ENCODE assay signal across 9 cellular contexts in genomic region chr14:101475468-101476257, GRCh38.
A peak's percentile ranks its signal among the peaks of the same experiment; 100 is the strongest.
DNase-seq lines count a peak whose midpoint lies in the region; ATAC-seq, FAIRE-seq and TF ChIP-seq lines count a peak whose summit lies in the region.
"Had no signal": no experiment of that assay in that cellular context is flagged by ENCODE, and none has a peak within 500 bp of the region (broad histone marks: within the 10 kb centered on the region; RNA-seq: fewer than 3 reads in every experiment).

No MANE protein-coding gene starts in this region.

- TF ChIP-seq POLR2A in body of pancreas (IDR thresholded peaks at IDR 0.05) (peak in 2 of 3 donors; percentile 31 to 36), testis (IDR thresholded peaks at IDR 0.05) (no peak)

- WGBS in body of pancreas, 2 donors: 20 to 21% methylated on average over 14 to 24 of the region's 24 CpGs
- WGBS in testis, 2 donors: 42% methylated on average over 19 to 21 of the region's 24 CpGs

- TF ChIP-seq CTCF in body of pancreas (IDR thresholded peaks at IDR 0.05) (no peak), kidney (IDR thresholded peaks at IDR 0.05; ENCODE audit: borderline replicate concordance, extremely low read depth, insufficient read depth) (no peak), testis (IDR thresholded peaks at IDR 0.05) (no peak)

- no peaks in the 10 kb centered on the region for H3K27me3 ChIP-seq in body of pancreas
- no peaks in the 10 kb centered on the region for H3K27me3 ChIP-seq in testis

- H3K36me3 ChIP-seq in body of pancreas (replicated peaks in 1 of 2; ENCODE audit: insufficient read depth in 1 of 2, low read depth in 2 of 2) (no peaks in the 10 kb centered on the region), kidney (ENCODE audit: control insufficient read depth in 1 of 2, insufficient read depth in 2 of 2, low read length in 2 of 2) (no peaks in the 10 kb centered on the region), testis (ENCODE audit: low read depth, missing control alignments) (no peaks in the 10 kb centered on the region)

- no peaks in the 10 kb centered on the region for H3K9me3 ChIP-seq in body of pancreas
- H3K9me3 ChIP-seq in kidney (ENCODE audit: control insufficient read depth in 1 of 2, low read length in 2 of 2): no peaks in the 10 kb centered on the region
- no peaks in the 10 kb centered on the region for H3K9me3 ChIP-seq in testis

- H3K9ac ChIP-seq in kidney (ENCODE audit: low read length in 2 of 2): no peak overlapping the region

- H3K4me3 ChIP-seq in body of pancreas: no peak overlapping the region
- no peak overlapping the region for H3K4me3 ChIP-seq in kidney (ENCODE audit: low read length in 2 of 2)
- no peak overlapping the region for H3K4me3 ChIP-seq in testis

- FAIRE-seq in kidney (lab: Jason Lieb, UNC): no peak

- peaks cover 41% of the 10 kb centered on the region for H3K4me1 ChIP-seq in body of pancreas
- no peaks in the 10 kb centered on the region for H3K4me1 ChIP-seq in kidney (ENCODE audit: control insufficient read depth in 1 of 2, insufficient read depth in 1 of 2, low read depth in 1 of 2, low read length in 2 of 2)
- peaks cover 24% of the 10 kb centered on the region for H3K4me1 ChIP-seq in testis

- H3K27ac ChIP-seq in body of pancreas: peak overlapping the region; percentile 88 to 95 (median 91)
- H3K27ac ChIP-seq in kidney (ENCODE audit: low read depth in 2 of 2, low read length in 2 of 2): no peak overlapping the region
- H3K27ac ChIP-seq in testis: peak overlapping the region; percentile 83 to 86

- ATAC-seq in body of pancreas: peak; percentile 67
- ATAC-seq in GM18867 (IDR thresholded peaks at IDR 0.05; ENCODE audit: unreplicated experiment): no peak
- no peak for ATAC-seq in HG03520 (IDR thresholded peaks at IDR 0.05; ENCODE audit: unreplicated experiment)

- DNase-seq in HT1080 (ENCODE audit: low read depth): peak; percentile 44
- peak; percentile 49 to 75 (median 62) for DNase-seq in body of pancreas
- peak; percentile 49 for DNase-seq in kidney
- peak; percentile 61 for DNase-seq in testis
- DNase-seq in NCI-H146 (lab: John Stamatoyannopoulos, UW): no peak
- no peak for DNase-seq in NCI-H2107 treated with DMSO at 0.1 percent for 48 hours (lab: John Stamatoyannopoulos, UW; ENCODE audit: unreplicated experiment)
- DNase-seq: naive B cell had no signal

- intact Hi-C loops in body of pancreas (cut with DNase I) (no loop called here), kidney (cut with DNase I) (no loop called here), testis (cut with DNase I; ENCODE audit: low total_unique reads) (loop anchor here (10.0 kb wide), 1 partner anchor 111 kb away; no protein-coding TSS in a partner anchor)

Comparison
In these comparisons a context has a peak if more than half of its experiments do, and no peak if none do; other contexts are left out.
1. DNase-seq: peak in HT1080 (single experiment), body of pancreas (4 of 4), kidney (single experiment) and testis (single experiment); none in NCI-H146 (single experiment) and NCI-H2107 treated with DMSO at 0.1 percent for 48 hours (single experiment).
2. H3K27ac ChIP-seq: peak in body of pancreas (4 of 4) and testis (2 of 2); none in kidney (0 of 2).